In the genomic region with DNA sequence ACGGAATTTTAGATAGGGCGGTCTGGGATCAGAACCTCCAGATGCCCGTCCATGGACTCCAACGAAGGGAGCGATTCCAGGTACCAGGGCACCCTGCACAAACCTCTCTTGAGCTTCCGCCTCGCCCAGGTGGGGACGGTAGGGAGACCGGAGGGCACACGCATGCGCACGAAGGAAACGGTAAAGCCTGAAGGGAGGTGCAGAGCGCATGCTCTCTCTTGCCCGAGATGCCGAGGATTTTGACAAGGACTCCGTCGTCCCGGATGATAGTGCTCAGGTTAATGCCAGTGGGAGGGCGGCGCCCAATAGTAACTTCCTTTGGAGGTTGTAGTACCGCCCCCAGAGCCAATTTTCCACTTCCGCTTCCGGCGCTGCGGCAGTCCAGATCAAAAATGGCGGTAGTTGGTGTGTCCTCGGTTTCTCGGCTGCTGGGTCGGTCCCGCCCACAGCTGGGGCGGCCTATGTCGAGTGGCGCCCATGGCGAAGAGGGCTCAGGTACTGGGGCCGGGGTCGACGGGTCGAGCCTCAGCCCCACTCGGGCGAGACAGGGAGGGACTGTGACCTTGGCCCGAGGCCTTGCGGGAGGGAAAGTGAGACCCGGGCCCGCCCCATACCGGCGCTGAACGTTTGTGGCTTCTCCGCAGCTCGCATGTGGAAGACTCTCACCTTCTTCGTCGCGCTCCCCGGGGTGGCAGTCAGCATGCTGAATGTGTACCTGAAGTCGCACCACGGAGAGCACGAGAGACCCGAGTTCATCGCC, we compare ENCODE assay signal across 8 cellular contexts.
DNase-seq lines count a peak whose midpoint lies in the region; ATAC-seq lines count a peak whose summit lies in the region.

Gene COX6A1 (plus strand): TSS at position 379 of the 760 bp plus-strand sequence. CDS start 14 bp downstream, at position 393.

- DNase-seq in AG20443 (ENCODE audit: low spot score) = peak; percentile 98
- peak; percentile 94 to 97 for DNase-seq in NCI-H446 (lab: John Stamatoyannopoulos, UW)
- DNase-seq in activated CD4-positive, CD25-positive, alpha-beta regulatory T cell treated with anti-CD3 and anti-CD28 coated beads, Interleukin-2, amount 50 U/mL, for 16 hours (ENCODE audit: low read depth, low spot score) = peak; percentile 97
- peak; percentile 86 to 93 for DNase-seq in central memory CD8-positive, alpha-beta T cell (ENCODE audit: low spot score in 2 of 2)
- peak; percentile 100 for DNase-seq in islet precursor cell
- DNase-seq in stimulated activated CD4-positive, alpha-beta T cell treated with anti-CD3 and anti-CD28 coated beads, Interleukin-12 subunit alpha, Interleukin-12 subunit beta, amount 100 ng/mL, for 48 hours (ENCODE audit: low read depth in 2 of 3, low spot score in 1 of 3) = peak; percentile 96 to 98 (median 97)

- peak within 1 kb of the TSS; percentile 84 for H3K27ac Mint-ChIP-seq in central memory CD8-positive, alpha-beta T cell (ENCODE audit: low read depth)

- H3K4me3 Mint-ChIP-seq in central memory CD8-positive, alpha-beta T cell = peak within 1 kb of the TSS; percentile 86

- peaks cover 28% of the 10 kb centered on the region for H3K4me1 Mint-ChIP-seq in central memory CD8-positive, alpha-beta T cell

- H3K9me3 Mint-ChIP-seq in central memory CD8-positive, alpha-beta T cell = no peaks in the 10 kb centered on the region

- peaks cover 19% of the 10 kb centered on the region for H3K36me3 Mint-ChIP-seq in central memory CD8-positive, alpha-beta T cell (ENCODE audit: insufficient read depth)

- H3K27me3 Mint-ChIP-seq in central memory CD8-positive, alpha-beta T cell = no peaks in the 10 kb centered on the region

- ATAC-seq in GM19025 (IDR thresholded peaks at IDR 0.05; ENCODE audit: low read depth, unreplicated experiment) = peak; percentile 98
- peak; percentile 97 for ATAC-seq in HG03342 (IDR thresholded peaks at IDR 0.05; ENCODE audit: unreplicated experiment)
- ATAC-seq in central memory CD8-positive, alpha-beta T cell (replicated peaks; ENCODE audit: extremely low read depth, poor library complexity, severe bottlenecking) = peak; percentile 95

Comparison
In these comparisons a context has a peak if more than half of its experiments do, and no peak if none do; other contexts are left out.
1. Peak in every context shown above with its lines: DNase-seq and ATAC-seq.